8 cellular contexts compared by ENCODE assay signal in the genomic region with DNA sequence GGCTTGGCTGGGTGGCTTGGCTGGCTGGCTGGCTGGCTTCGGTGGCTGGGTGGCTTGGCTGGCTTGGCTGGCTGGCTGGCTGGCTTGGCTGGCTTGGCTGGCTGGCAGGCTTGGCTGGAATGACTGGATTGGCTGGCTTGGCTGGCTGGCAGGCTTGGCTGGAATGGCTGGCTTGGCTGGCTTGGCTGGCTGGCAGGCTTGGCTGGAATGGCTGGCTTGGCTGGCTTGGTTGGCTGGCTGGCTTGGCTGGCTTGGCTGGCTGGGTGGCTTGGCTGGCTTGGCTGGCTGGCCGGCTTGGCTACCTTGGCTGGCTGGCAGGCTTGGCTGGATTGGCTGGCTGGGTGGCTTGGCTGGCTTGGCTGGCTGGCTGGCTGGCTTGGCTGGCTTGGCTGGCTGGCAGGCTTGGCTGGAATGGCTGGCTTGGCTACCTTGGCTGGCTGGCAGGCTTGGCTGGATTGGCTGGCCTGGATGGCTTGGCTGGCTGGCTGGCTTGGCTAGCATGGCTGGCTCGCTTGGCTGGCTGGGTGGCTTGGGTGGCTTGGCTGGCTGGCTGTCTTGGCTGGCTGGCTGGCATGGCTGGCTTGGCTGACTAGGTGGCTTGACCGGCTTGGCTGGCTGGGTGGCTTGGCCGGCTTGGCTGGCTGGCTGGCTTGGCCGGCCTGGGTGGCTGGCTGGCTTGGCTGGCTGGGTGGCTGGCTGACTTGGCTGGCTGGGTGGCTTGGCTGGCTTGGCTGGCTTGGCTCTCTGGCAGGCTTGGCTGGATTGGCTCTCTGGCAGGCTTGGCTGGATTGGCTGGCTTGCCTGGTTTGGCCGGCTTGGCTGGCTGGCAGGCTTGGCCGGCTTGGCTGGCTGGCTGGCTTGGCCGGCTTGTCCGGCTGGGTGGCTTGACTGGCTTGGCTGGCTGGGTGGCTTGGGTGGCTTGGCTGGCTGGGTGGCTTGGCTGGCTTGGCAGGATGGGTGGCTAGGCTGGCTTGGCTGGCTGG.
DNase-seq lines count a peak whose midpoint lies in the region; ATAC-seq, FAIRE-seq and TF ChIP-seq lines count a peak whose summit lies in the region.
"Not testable (repeated sequence)": the region's sequence is repeated elsewhere in the genome, so short reads cannot be mapped to it uniquely, and the experiment has no call there.

No MANE protein-coding gene starts in this region.

- not testable (repeated sequence) for ATAC-seq in activated B cell treated with CpG ODN at 0.5 μM for 24 hours (ENCODE audit: low read depth); activated naive CD8-positive, alpha-beta T cell treated with anti-CD3 and anti-CD28 coated beads, Interleukin-2, amount 10 ng/mL, durations not matched to agents 7 days and 5 days (ENCODE audit: low read depth)
- ATAC-seq in mucosa of descending colon = peak; percentile 43

- not testable (repeated sequence) for H3K4me3 ChIP-seq in kidney (ENCODE audit: low read length in 2 of 2); mucosa of descending colon

- not testable (repeated sequence) for DNase-seq in GM12891 (ENCODE audit: insufficient read length, low spot score); urothelium cell line (ENCODE audit: low spot score)
- DNase-seq in activated B cell treated with CpG ODN at 0.5 μM for 24 hours = peak; percentile 27
- peak; percentile 41 for DNase-seq in activated naive CD8-positive, alpha-beta T cell treated with anti-CD3 and anti-CD28 coated beads, Interleukin-2, amount 10 ng/mL, durations not matched to agents 7 days and 5 days
- DNase-seq in head of caudate nucleus = peak in 22 of 42 donors; percentile 3 to 62 (median 28)
- peak; percentile 1 for DNase-seq in kidney
- DNase-seq in mucosa of descending colon = peak in 1 of 3 donors; percentile 74
- DNase-seq in stimulated activated CD4-positive, alpha-beta T cell treated with anti-CD3 and anti-CD28 coated beads, Interleukin-4, amount 100 ng/mL, for 24 hours = peak; percentile 20

- intact Hi-C loops in activated B cell treated with CpG ODN at 0.5 μM for 24 hours (cut with micrococcal nuclease); head of caudate nucleus (cut with DNase I); kidney (cut with DNase I); mucosa of descending colon (cut with DNase I, micrococcal nuclease): not testable (repeated sequence)

- H3K27me3 Mint-ChIP-seq in activated B cell treated with CpG ODN at 0.5 μM for 24 hours; activated naive CD8-positive, alpha-beta T cell treated with anti-CD3 and anti-CD28 coated beads, Interleukin-2, amount 10 ng/mL, durations not matched to agents 7 days and 5 days: not testable (repeated sequence)

- H3K9me3 Mint-ChIP-seq in activated B cell treated with CpG ODN at 0.5 μM for 24 hours; activated naive CD8-positive, alpha-beta T cell treated with anti-CD3 and anti-CD28 coated beads, Interleukin-2, amount 10 ng/mL, durations not matched to agents 7 days and 5 days: not testable (repeated sequence)

- not testable (repeated sequence) for TF ChIP-seq POLR2A in GM12891 (IDR thresholded peaks at IDR 0.05; ENCODE audit: low read depth, low read length)

- peak; percentile 98 for FAIRE-seq in GM12891 (lab: Jason Lieb, UNC)
- FAIRE-seq in kidney (lab: Jason Lieb, UNC) = not testable (repeated sequence)
- FAIRE-seq in urothelium cell line (lab: Jason Lieb, UNC) = peak; percentile 100

- H3K4me3 Mint-ChIP-seq in activated B cell treated with CpG ODN at 0.5 μM for 24 hours; activated naive CD8-positive, alpha-beta T cell treated with anti-CD3 and anti-CD28 coated beads, Interleukin-2, amount 10 ng/mL, durations not matched to agents 7 days and 5 days: not testable (repeated sequence)

- TF ChIP-seq CTCF in activated B cell treated with CpG ODN at 0.5 μM for 24 hours (IDR thresholded peaks at IDR 0.05); kidney (IDR thresholded peaks at IDR 0.05; ENCODE audit: borderline replicate concordance, extremely low read depth, insufficient read depth); mucosa of descending colon (IDR thresholded peaks at IDR 0.05): not testable (repeated sequence)

- CTCF ChIA-PET in activated B cell treated with CpG ODN at 0.5 μM for 24 hours (lab: Charles Lee) = not testable (repeated sequence)

- POLR2A ChIA-PET in activated B cell treated with CpG ODN at 0.5 μM for 24 hours (lab: Charles Lee); activated naive CD8-positive, alpha-beta T cell treated with anti-CD3 and anti-CD28 coated beads, Interleukin-2, amount 10 ng/mL, durations not matched to agents 7 days and 5 days (lab: Charles Lee): not testable (repeated sequence)

- H3K9ac ChIP-seq in kidney (ENCODE audit: low read length in 2 of 2) = not testable (repeated sequence)

- not testable (repeated sequence) for H3K27ac ChIP-seq in kidney (ENCODE audit: low read depth in 2 of 2, low read length in 2 of 2)

- H3K36me3 ChIP-seq in kidney (ENCODE audit: control insufficient read depth in 1 of 2, insufficient read depth in 2 of 2, low read length in 2 of 2); mucosa of descending colon (ENCODE audit: low read depth): not testable (repeated sequence)

- not testable (repeated sequence) for H3K4me1 Mint-ChIP-seq in activated B cell treated with CpG ODN at 0.5 μM for 24 hours; activated naive CD8-positive, alpha-beta T cell treated with anti-CD3 and anti-CD28 coated beads, Interleukin-2, amount 10 ng/mL, durations not matched to agents 7 days and 5 days

- H3K27ac Mint-ChIP-seq in activated B cell treated with CpG ODN at 0.5 μM for 24 hours; activated naive CD8-positive, alpha-beta T cell treated with anti-CD3 and anti-CD28 coated beads, Interleukin-2, amount 10 ng/mL, durations not matched to agents 7 days and 5 days: not testable (repeated sequence)

- H3K4me1 ChIP-seq in kidney (ENCODE audit: control insufficient read depth in 1 of 2, insufficient read depth in 1 of 2, low read depth in 1 of 2, low read length in 2 of 2); mucosa of descending colon (ENCODE audit: low read depth): not testable (repeated sequence)

- H3K36me3 Mint-ChIP-seq in activated B cell treated with CpG ODN at 0.5 μM for 24 hours (ENCODE audit: low read depth); activated naive CD8-positive, alpha-beta T cell treated with anti-CD3 and anti-CD28 coated beads, Interleukin-2, amount 10 ng/mL, durations not matched to agents 7 days and 5 days: not testable (repeated sequence)

- H3K9me3 ChIP-seq in kidney (ENCODE audit: control insufficient read depth in 1 of 2, low read length in 2 of 2); mucosa of descending colon: not testable (repeated sequence)
